Comparison of ENCODE assay signal across 9 cellular contexts in genomic region chr10:125144693-125145623, GRCh38. TPM values are rescaled to one million over a fixed set of nuclear protein-coding genes. Genes with fewer than 3 reads are reported as not detected.
DNase-seq lines count a peak whose midpoint lies in the region; ATAC-seq and TF ChIP-seq lines count a peak whose summit lies in the region.
"Had no signal": no experiment of that assay in that cellular context is flagged by ENCODE, and none has a peak within 500 bp of the region (broad histone marks: within the 10 kb centered on the region; RNA-seq: fewer than 3 reads in every experiment).

No MANE protein-coding gene starts in this region.

- no peak overlapping the region for H3K4me2 ChIP-seq in SK-N-SH

- peak overlapping the region; percentile 42 for H3K4me3 Mint-ChIP-seq in glutamatergic neuron (ENCODE audit: unreplicated experiment)
- H3K4me3 Mint-ChIP-seq: activated naive CD8-positive, alpha-beta T cell treated with anti-CD3 and anti-CD28 coated beads, Interleukin-2, amount 10 ng/mL, durations not matched to agents 7 days and 5 days had no signal

- ATAC-seq in GM18867 (IDR thresholded peaks at IDR 0.05; ENCODE audit: unreplicated experiment) (peak; percentile 58), GM21381 (IDR thresholded peaks at IDR 0.05; ENCODE audit: unreplicated experiment) (no peak)

- CTCF ChIA-PET in AG04450 (lab: Charles Lee) (interaction anchor here (0.6 to 3.0 kb wide), 5 partner anchors 97 to 556 kb away, joined by 3 to 11 read pairs (median 3); no protein-coding TSS in a partner anchor), SK-N-SH (lab: Yijun Ruan, JAX) (interaction anchor here (0.6 to 1.4 kb wide), 6 partner anchors 40 to 199 kb away, joined by 3 read pairs; no protein-coding TSS in a partner anchor)

- TF ChIP-seq EP300 in SK-N-SH (IDR thresholded peaks at IDR 0.05; ENCODE audit: borderline replicate concordance in 1 of 2, low read depth in 1 of 2, low read length in 1 of 2) = no peak

- H3K27ac ChIP-seq in AG04450 (ENCODE audit: low read depth, low read length) (peak overlapping the region; percentile 21), SK-N-SH (ENCODE audit: low read depth in 2 of 2, low read length in 1 of 2) (no peak overlapping the region)

- H3K36me3 ChIP-seq in SK-N-SH (replicated peaks in 1 of 2; ENCODE audit: control insufficient read depth in 1 of 2, insufficient read depth in 2 of 2, low read length in 1 of 2) = peaks cover 5 to 10% of the 10 kb centered on the region in 2 experiments

- peaks cover 100% of the 10 kb centered on the region for H4K20me1 ChIP-seq in SK-N-SH (ENCODE audit: insufficient read depth)

- DNase-seq in AG04450 (ENCODE audit: low read depth, low spot score) (no peak), SK-N-SH (peak; percentile 60), glutamatergic neuron (no peak), retinal pigment epithelial cell (ENCODE audit: low read depth) (no peak), GOT3 (lab: John Stamatoyannopoulos, UW) (no peak)
- no peak for DNase-seq in activated effector memory CD4-positive, alpha-beta T cell treated with Interleukin-2 at 50 U/mL for 16 hours
- DNase-seq: activated naive CD8-positive, alpha-beta T cell treated with anti-CD3 and anti-CD28 coated beads, Interleukin-2, amount 10 ng/mL, durations not matched to agents 7 days and 5 days had no signal

- no peak overlapping the region for H3K4me3 ChIP-seq in AG04450 (ENCODE audit: low read depth, low read length)
- no peak overlapping the region for H3K4me3 ChIP-seq in SK-N-SH (ENCODE audit: low read depth in 2 of 2, low read length in 1 of 2)
- H3K4me3 ChIP-seq in retinal pigment epithelial cell (ENCODE audit: low read length) = no peak overlapping the region

- no peaks in the 10 kb centered on the region for H3K27me3 ChIP-seq in AG04450 (ENCODE audit: control insufficient read depth, insufficient read depth, low read length)
- H3K27me3 ChIP-seq in SK-N-SH (ENCODE audit: insufficient read depth) = no peaks in the 10 kb centered on the region

- no peaks in the 10 kb centered on the region for H3K36me3 Mint-ChIP-seq in glutamatergic neuron (ENCODE audit: unreplicated experiment)
- H3K36me3 Mint-ChIP-seq: activated naive CD8-positive, alpha-beta T cell treated with anti-CD3 and anti-CD28 coated beads, Interleukin-2, amount 10 ng/mL, durations not matched to agents 7 days and 5 days had no signal

- WGBS in SK-N-SH (ENCODE audit: low lambda C conversion rate) = 77% methylated on average over 11 of the region's 13 CpGs

- H3K4me1 ChIP-seq in SK-N-SH (ENCODE audit: control insufficient read depth in 1 of 2, insufficient read depth in 2 of 2, low read depth in 1 of 2, low read length in 1 of 2) = peaks cover 24 to 25% of the 10 kb centered on the region in 2 experiments; a peak in 2 of 4 replicates

- peaks cover 100% of the 10 kb centered on the region for H3K79me2 ChIP-seq in SK-N-SH (ENCODE audit: insufficient read depth)

- H3K27ac Mint-ChIP-seq in glutamatergic neuron (ENCODE audit: unreplicated experiment) = no peak overlapping the region
- H3K27ac Mint-ChIP-seq: activated naive CD8-positive, alpha-beta T cell treated with anti-CD3 and anti-CD28 coated beads, Interleukin-2, amount 10 ng/mL, durations not matched to agents 7 days and 5 days had no signal

- POLR2A ChIA-PET in AG04450 (lab: Yijun Ruan, JAX) = no interaction called here
- POLR2A ChIA-PET in SK-N-SH (lab: Yijun Ruan, JAX) = no interaction called here

- H3K4me1 Mint-ChIP-seq in glutamatergic neuron (ENCODE audit: low read depth, unreplicated experiment) = peaks cover 49% of the 10 kb centered on the region
- H3K4me1 Mint-ChIP-seq: activated naive CD8-positive, alpha-beta T cell treated with anti-CD3 and anti-CD28 coated beads, Interleukin-2, amount 10 ng/mL, durations not matched to agents 7 days and 5 days had no signal

- no peaks in the 10 kb centered on the region for H3K9me3 ChIP-seq in AG04450 (ENCODE audit: control insufficient read depth, insufficient read depth, low read length)
- no peaks in the 10 kb centered on the region for H3K9me3 ChIP-seq in SK-N-SH

- H3K27me3 Mint-ChIP-seq in glutamatergic neuron (ENCODE audit: unreplicated experiment) = peaks cover 7% of the 10 kb centered on the region

- TF ChIP-seq CTCF in AG04450 (IDR thresholded peaks at IDR 0.05; ENCODE audit: low read depth, low read length) = peak; percentile 62
- peak; percentile 45 for TF ChIP-seq CTCF in SK-N-SH (IDR thresholded peaks at IDR 0.05)
- no peak for TF ChIP-seq CTCF in glutamatergic neuron (IDR thresholded peaks at IDR 0.05; ENCODE audit: partially characterized antibody, unreplicated experiment)
- TF ChIP-seq CTCF in retinal pigment epithelial cell (conservative IDR thresholded peaks at IDR 0.05; ENCODE audit: low read depth, low read length) = peak; percentile 48

- H3K9me2 ChIP-seq in SK-N-SH = no peaks in the 10 kb centered on the region

- peaks cover 11% of the 10 kb centered on the region for H3K9me3 Mint-ChIP-seq in glutamatergic neuron (ENCODE audit: unreplicated experiment)
- H3K9me3 Mint-ChIP-seq: activated naive CD8-positive, alpha-beta T cell treated with anti-CD3 and anti-CD28 coated beads, Interleukin-2, amount 10 ng/mL, durations not matched to agents 7 days and 5 days had no signal

- no peaks in the 10 kb centered on the region for H3F3A ChIP-seq in SK-N-SH (replicated peaks; ENCODE audit: insufficient read depth)

- TF ChIP-seq RAD21 in SK-N-SH (IDR thresholded peaks at IDR 0.05; ENCODE audit: low read length) = peak; percentile 24

- no peak overlapping the region for H3K9ac ChIP-seq in SK-N-SH

- H2AFZ ChIP-seq in SK-N-SH (ENCODE audit: low read depth) = no peak overlapping the region

TF ChIP-seq in SK-N-SH, 30 proteins besides CTCF, POLR2A, EP300 and RAD21 (continues in another document):
- TF ChIP-seq GATA2 (CRISPR knock-in tag; IDR thresholded peaks at IDR 0.05) (no peak), USF1 (IDR thresholded peaks at IDR 0.05; ENCODE audit: borderline replicate concordance, low read depth) (no peak), FOSL2 (IDR thresholded peaks at IDR 0.05; ENCODE audit: borderline replicate concordance, low read depth) (no peak), MEF2A (IDR thresholded peaks at IDR 0.05; ENCODE audit: borderline replicate concordance, low read depth) (no peak), FOXM1 (IDR thresholded peaks at IDR 0.05; ENCODE audit: low read depth) (no peak), TAF1 (IDR thresholded peaks at IDR 0.05; ENCODE audit: borderline replicate concordance, low read depth, low read length) (no peak), MAX (IDR thresholded peaks at IDR 0.05; ENCODE audit: low read depth) (no peak), JUND (IDR thresholded peaks at IDR 0.05) (no peak), SIN3A (IDR thresholded peaks at IDR 0.05; ENCODE audit: borderline replicate concordance, low read depth, low read length) (no peak), REST (IDR thresholded peaks at IDR 0.05; ENCODE audit: low read depth, low read length) (no peak), RCOR1 (IDR thresholded peaks at IDR 0.05; ENCODE audit: low read length) (no peak), ELF1 (IDR thresholded peaks at IDR 0.05) (no peak), POLR2AphosphoS5 (IDR thresholded peaks at IDR 0.05; ENCODE audit: low read depth, low read length) (no peak), TEAD4 (IDR thresholded peaks at IDR 0.05; ENCODE audit: borderline replicate concordance, insufficient read depth) (no peak), SMC3 (IDR thresholded peaks at IDR 0.05; ENCODE audit: low read depth, low read length) (no peak), YY1 (IDR thresholded peaks at IDR 0.05; ENCODE audit: low read depth) (no peak)

RNA-seq across cellular contexts. Expression of gene CTBP2, which starts 15.4 kb away (rescaled TPM):
- polyA plus RNA-seq in AG04450 (2011; rRNA removed) (52.5 and 64.0 TPM in 2 replicates), SK-N-SH (2012; rRNA removed) (51.5 and 69.7 TPM in 2 replicates)
- 99.5 and 105 TPM in 2 replicates for polyA minus RNA-seq in AG04450 (2011; rRNA and poly(A)+ RNA removed)
- polyA plus RNA-seq in SK-N-SH (2012; cell fraction: cytosol; rRNA removed) = 41.0 and 63.0 TPM in 2 replicates
- 128 and 129 TPM in 2 replicates for polyA plus RNA-seq in SK-N-SH (2012; cell fraction: nucleus; rRNA removed)
- 174 TPM for total RNA-seq in glutamatergic neuron (ENCODE audit: unreplicated experiment)
